In genomic region chr1:205492201-205492667, GRCh38 we compare ENCODE assay signal across 12 cellular contexts. TPM values are rescaled to one million over a fixed set of nuclear protein-coding genes. Genes with fewer than 3 reads are reported as not detected.
DNase-seq lines count a peak whose midpoint lies in the region; ATAC-seq, FAIRE-seq and TF ChIP-seq lines count a peak whose summit lies in the region.
"Had no signal": no experiment of that assay in that cellular context is flagged by ENCODE, and none has a peak within 500 bp of the region (broad histone marks: within the 10 kb centered on the region; RNA-seq: fewer than 3 reads in every experiment).

No MANE protein-coding gene starts in this region.

- H3K9me3 ChIP-seq in SK-N-SH: no peaks in the 10 kb centered on the region
- H3K9me3 ChIP-seq: tibial artery had no signal

- 76% methylated on average over 2 of the region's 2 CpGs for WGBS in SK-N-SH (ENCODE audit: low lambda C conversion rate)

- peaks cover 66% of the 10 kb centered on the region for H3K4me1 Mint-ChIP-seq in brain

- H3K4me3 Mint-ChIP-seq in brain: no peak overlapping the region

- POLR2A ChIA-PET in SK-N-SH (lab: Yijun Ruan, JAX): no interaction called here

- peaks cover 5% of the 10 kb centered on the region; the same call in 1 of the 2 replicates for H3K27me3 ChIP-seq in SK-N-SH (ENCODE audit: insufficient read depth)
- H3K27me3 ChIP-seq: tibial artery had no signal

- no peaks in the 10 kb centered on the region; the same call in 1 of the 2 replicates for H4K20me1 ChIP-seq in SK-N-SH (ENCODE audit: insufficient read depth)

- DNase-seq in SK-N-SH: no peak
- peak; percentile 75 for DNase-seq in NCI-H226
- peak; percentile 63 for DNase-seq in urothelium cell line (ENCODE audit: low spot score)
- DNase-seq in AG20443 (ENCODE audit: low spot score): no peak
- DNase-seq: activated CD4-positive, alpha-beta T cell treated with anti-CD3 and anti-CD28 coated beads, Interleukin-2, amount 50 U/mL, for 1 hour; OCI-M1; tibial artery had no signal

- no peak for TF ChIP-seq RAD21 in SK-N-SH (IDR thresholded peaks at IDR 0.05; ENCODE audit: low read length)

- peak; percentile 42 for FAIRE-seq in urothelium cell line (lab: Jason Lieb, UNC)
- FAIRE-seq: A204.1 had no signal

- H3K4me3 ChIP-seq in SK-N-SH (ENCODE audit: low read depth in 2 of 2, low read length in 1 of 2): no peak overlapping the region
- H3K4me3 ChIP-seq: tibial artery had no signal

- CTCF ChIA-PET in SK-N-SH (lab: Yijun Ruan, JAX): interaction anchor here (0.6 to 45.6 kb wide), 9 partner anchors 6 to 253 kb away, joined by 3 to 1333 read pairs (median 15); partner anchors contain the start of gene CDK18

- peak overlapping the region in 4 of 5 experiments; percentile 11 to 75 (median 36) for H3K27ac Mint-ChIP-seq in brain

- peak overlapping the region; percentile 71 for H3K4me2 ChIP-seq in SK-N-SH

- H3K9me3 Mint-ChIP-seq in brain: peaks cover 0 to 15% (median 0%) of the 10 kb centered on the region in 5 experiments

- H3K36me3 ChIP-seq in SK-N-SH (replicated peaks in 1 of 2; ENCODE audit: control insufficient read depth in 1 of 2, insufficient read depth in 2 of 2, low read length in 1 of 2): no peaks in the 10 kb centered on the region
- H3K36me3 ChIP-seq: tibial artery had no signal

- H2AFZ ChIP-seq in SK-N-SH (ENCODE audit: low read depth): no peak overlapping the region

- ATAC-seq in SK-N-SH treated with all-trans-retinoic acid at 6 μM for 48 hours (no peak), GM21528 (IDR thresholded peaks at IDR 0.05; ENCODE audit: low FRiP score, unreplicated experiment) (no peak), GM21786 (IDR thresholded peaks at IDR 0.05; ENCODE audit: unreplicated experiment) (no peak)

- peaks cover 11% of the 10 kb centered on the region for H3K27me3 Mint-ChIP-seq in brain

- H3K79me2 ChIP-seq in SK-N-SH (ENCODE audit: insufficient read depth): no peaks in the 10 kb centered on the region

- peaks cover 20 to 21% of the 10 kb centered on the region in 2 experiments; a peak in 3 of 4 replicates for H3K4me1 ChIP-seq in SK-N-SH (ENCODE audit: control insufficient read depth in 1 of 2, insufficient read depth in 2 of 2, low read depth in 1 of 2, low read length in 1 of 2)

- no peak for TF ChIP-seq CTCF in SK-N-SH (IDR thresholded peaks at IDR 0.05)
- TF ChIP-seq CTCF in brain (conservative IDR thresholded peaks at IDR 0.05): no peak

- no peaks in the 10 kb centered on the region for H3K36me3 Mint-ChIP-seq in brain

- H3K9ac ChIP-seq in SK-N-SH: no peak overlapping the region

- no peaks in the 10 kb centered on the region for H3F3A ChIP-seq in SK-N-SH (replicated peaks; ENCODE audit: insufficient read depth)

- H3K9me2 ChIP-seq in SK-N-SH: no peaks in the 10 kb centered on the region

- no peak overlapping the region for H3K27ac ChIP-seq in SK-N-SH (ENCODE audit: low read depth in 2 of 2, low read length in 1 of 2)

- TF ChIP-seq EP300 in SK-N-SH (IDR thresholded peaks at IDR 0.05; ENCODE audit: borderline replicate concordance in 1 of 2, low read depth in 1 of 2, low read length in 1 of 2): no peak

TF ChIP-seq in SK-N-SH, 30 proteins besides CTCF, POLR2A, EP300 and RAD21:
- TF ChIP-seq PBX3 (IDR thresholded peaks at IDR 0.05) (peak; percentile 36; the same call in 1 of the 2 replicates), MXI1 (IDR thresholded peaks at IDR 0.05; ENCODE audit: low read depth, low read length) (no peak), TCF12 (IDR thresholded peaks at IDR 0.05) (0 out of 2 replicates have a peak, but pooled peaks have one; percentile 28), ELF1 (IDR thresholded peaks at IDR 0.05) (no peak), USF1 (IDR thresholded peaks at IDR 0.05; ENCODE audit: borderline replicate concordance, low read depth) (no peak)

TF ChIP-seq in SK-N-SH treated with all-trans-retinoic acid at 6 μM for 48 hours, 23 proteins besides CTCF, POLR2A, EP300 and RAD21:
- TF ChIP-seq ZFP30 (CRISPR knock-in tag; IDR thresholded peaks at IDR 0.05) (no peak), SNAI2 (CRISPR knock-in tag; IDR thresholded peaks at IDR 0.05) (no peak), CSDC2 (CRISPR knock-in tag; IDR thresholded peaks at IDR 0.05) (no peak), ZNF8 (CRISPR knock-in tag; IDR thresholded peaks at IDR 0.05) (no peak)

RNA-seq across cellular contexts. Expression of gene CDK18, which starts 12.2 kb away (rescaled TPM):
- polyA plus RNA-seq in SK-N-SH (2012; rRNA removed) (2.5 and 3.1 TPM in 2 replicates), brain (ENCODE audit: insufficient read depth, low read depth, low replicate concordance) (73.1 TPM)
- polyA plus RNA-seq in SK-N-SH (2012; cell fraction: cytosol; rRNA removed): 0.80 and 1.3 TPM in 2 replicates
- polyA plus RNA-seq in SK-N-SH (2012; cell fraction: nucleus; rRNA removed): 10.6 and 12.1 TPM in 2 replicates

RNA-seq across cellular contexts. Expression of gene BLACAT1, which starts 36.4 kb away (rescaled TPM):
- polyA plus RNA-seq in SK-N-SH (2012; rRNA removed): not detected in 2 replicates
- not detected in 2 replicates for polyA plus RNA-seq in SK-N-SH (2012; cell fraction: cytosol; rRNA removed)
- polyA plus RNA-seq in SK-N-SH (2012; cell fraction: nucleus; rRNA removed): 0.04 TPM in 1 of 2 replicates, not detected in the other
- polyA plus RNA-seq in brain (ENCODE audit: insufficient read depth, low read depth, low replicate concordance): 0.10 TPM

Comparison
In these comparisons a context has a peak if more than half of its experiments do, and no peak if none do; other contexts are left out.
1. DNase-seq: peak in NCI-H226 (single experiment) and urothelium cell line (single experiment); none in SK-N-SH (single experiment) and AG20443 (single experiment).